In the genomic region with DNA sequence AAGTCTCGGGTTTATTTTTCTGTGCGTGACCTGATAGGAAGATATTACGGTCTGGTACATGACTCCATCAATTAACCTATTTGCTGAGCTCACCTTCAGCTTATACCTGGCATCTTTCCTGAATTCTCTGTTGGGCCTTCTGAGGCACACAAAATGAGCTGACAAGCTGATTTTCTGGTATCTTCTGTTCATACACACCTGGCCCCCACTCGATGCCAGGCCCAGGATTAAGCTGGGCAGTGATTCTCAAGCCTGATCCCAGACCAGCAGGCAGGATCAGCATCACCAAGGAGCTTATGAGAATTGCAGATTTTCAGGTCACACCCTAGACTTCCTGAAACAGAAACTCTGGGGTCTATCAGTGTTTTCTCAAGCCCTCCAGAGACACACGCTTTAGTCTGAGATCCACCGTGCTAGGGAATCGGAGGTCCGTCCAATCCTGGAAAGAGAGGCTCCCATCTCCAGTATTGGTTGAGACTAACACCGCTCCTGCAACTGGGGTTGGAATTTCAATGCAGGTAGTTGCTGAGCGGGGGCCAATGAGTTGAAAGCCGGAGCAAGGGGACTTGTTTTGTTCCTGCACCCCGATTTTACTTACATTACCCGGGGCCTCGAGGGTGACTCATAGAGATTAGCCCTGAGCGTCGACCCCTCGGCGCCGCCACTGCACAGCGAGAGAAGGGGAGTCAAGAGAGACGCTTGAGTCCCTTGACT, we compare ENCODE assay signal across 8 cellular contexts. TPM values are rescaled to one million over a fixed set of nuclear protein-coding genes. Genes with fewer than 3 reads are reported as not detected.
A peak's percentile ranks its signal among the peaks of the same experiment; 100 is the strongest.
DNase-seq lines count a peak whose midpoint lies in the region; ATAC-seq and TF ChIP-seq lines count a peak whose summit lies in the region.

No MANE protein-coding gene starts in this region.

- intact Hi-C loops in activated B cell treated with CpG ODN at 0.5 μM for 24 hours (cut with micrococcal nuclease) (loop anchor here (1.0 to 5.0 kb wide), 13 partner anchors 116 to 1812 kb away; partner anchors contain the start of genes CTNNB1, EXOG, RPL14 and RPSA), left ventricle myocardium inferior (cut with micrococcal nuclease) (no loop called here)

- POLR2A ChIA-PET in activated B cell treated with CpG ODN at 0.5 μM for 24 hours (lab: Charles Lee), result interaction anchor here (0.5 to 2.8 kb wide), 17 partner anchors 8 to 1653 kb away, joined by 3 to 12 read pairs (median 4); partner anchors contain the start of genes CTNNB1, RPL14, ULK4 and ZNF619

- peak overlapping the region; percentile 62 for H3K4me3 ChIP-seq in AG10803 (ENCODE audit: low read length)
- peak overlapping the region; percentile 95 for H3K4me3 ChIP-seq in left ventricle myocardium inferior
- peak overlapping the region; percentile 69 to 80 (median 71) for H3K4me3 ChIP-seq in skeletal muscle tissue (ENCODE audit: low read length in 3 of 3)

- TF ChIP-seq CTCF in AG10803 (conservative IDR thresholded peaks at IDR 0.05; ENCODE audit: low read length), result no peak
- no peak for TF ChIP-seq CTCF in activated B cell treated with CpG ODN at 0.5 μM for 24 hours (IDR thresholded peaks at IDR 0.05)
- no peak for TF ChIP-seq CTCF in left ventricle myocardium inferior (IDR thresholded peaks at IDR 0.05; ENCODE audit: borderline replicate concordance)

- CTCF ChIA-PET in activated B cell treated with CpG ODN at 0.5 μM for 24 hours (lab: Charles Lee), result interaction anchor here (0.6 to 4.1 kb wide), 7 partner anchors 8 to 893 kb away, joined by 3 to 16 read pairs (median 3); no protein-coding TSS in a partner anchor

- peak overlapping the region; percentile 77 to 95 (median 86) for H3K9ac ChIP-seq in skeletal muscle tissue (ENCODE audit: low read depth in 1 of 3, low read length in 3 of 3)

- DNase-seq in AG10803 (ENCODE audit: low read depth), result no peak
- no peak for DNase-seq in activated B cell treated with CpG ODN at 0.5 μM for 24 hours
- no peak for DNase-seq in left ventricle myocardium inferior
- no peak for DNase-seq in globus pallidus (ENCODE audit: low spot score)
- DNase-seq in GF-D8 (lab: John Stamatoyannopoulos, UW), result no peak
- no peak for DNase-seq in stimulated activated CD4-positive, alpha-beta T cell treated with anti-CD3 and anti-CD28 coated beads, Interleukin-4, amount 100 ng/mL, for 24 hours

- no peaks in the 10 kb centered on the region for H3K9me3 Mint-ChIP-seq in activated B cell treated with CpG ODN at 0.5 μM for 24 hours

- no peaks in the 10 kb centered on the region for H3K27me3 Mint-ChIP-seq in activated B cell treated with CpG ODN at 0.5 μM for 24 hours

- ATAC-seq in GM21367 (IDR thresholded peaks at IDR 0.05; ENCODE audit: unreplicated experiment) (peak; percentile 16), activated B cell treated with CpG ODN at 0.5 μM for 24 hours (ENCODE audit: low read depth) (no peak)

- peaks cover 41% of the 10 kb centered on the region for H3K36me3 Mint-ChIP-seq in activated B cell treated with CpG ODN at 0.5 μM for 24 hours (ENCODE audit: low read depth)

- H3K4me3 Mint-ChIP-seq in activated B cell treated with CpG ODN at 0.5 μM for 24 hours, result peak overlapping the region; percentile 99

- peak overlapping the region; percentile 99 for H3K27ac Mint-ChIP-seq in activated B cell treated with CpG ODN at 0.5 μM for 24 hours

- H3K9me3 ChIP-seq in left ventricle myocardium inferior (replicated peaks) (no peaks in the 10 kb centered on the region), skeletal muscle tissue (ENCODE audit: control insufficient read depth in 3 of 3, low read length in 3 of 3) (no peaks in the 10 kb centered on the region)

- H3K27ac ChIP-seq in left ventricle myocardium inferior (replicated peaks), result peak overlapping the region; percentile 97
- H3K27ac ChIP-seq in skeletal muscle tissue (ENCODE audit: low read depth, low read length), result peak overlapping the region; percentile 96

- H3K36me3 ChIP-seq in left ventricle myocardium inferior, result peaks cover 34% of the 10 kb centered on the region
- peaks cover 5 to 27% (median 21%) of the 10 kb centered on the region in 3 donors for H3K36me3 ChIP-seq in skeletal muscle tissue (ENCODE audit: control insufficient read depth in 3 of 3, insufficient read depth in 3 of 3, low read length in 3 of 3)

- H3K4me1 ChIP-seq in left ventricle myocardium inferior, result peaks cover 60% of the 10 kb centered on the region
- H3K4me1 ChIP-seq in skeletal muscle tissue (ENCODE audit: control insufficient read depth in 3 of 3, insufficient read depth in 3 of 3, low read length in 3 of 3), result peaks cover 12 to 33% (median 29%) of the 10 kb centered on the region in 3 donors

- no peaks in the 10 kb centered on the region for H3K27me3 ChIP-seq in left ventricle myocardium inferior (ENCODE audit: low read depth)
- no peaks in the 10 kb centered on the region for H3K27me3 ChIP-seq in skeletal muscle tissue (ENCODE audit: control insufficient read depth in 3 of 3, insufficient read depth in 3 of 3, low read length in 3 of 3)

- H3K4me1 Mint-ChIP-seq in activated B cell treated with CpG ODN at 0.5 μM for 24 hours, result peaks cover 35% of the 10 kb centered on the region

RNA-seq across cellular contexts. Expression of gene EIF1B, which starts 0.6 kb away (rescaled TPM):
- 62.0 and 65.5 TPM in 2 replicates for total RNA-seq in activated B cell treated with CpG ODN at 0.5 μM for 24 hours
- 416 TPM for total RNA-seq in left ventricle myocardium inferior
- total RNA-seq in skeletal muscle tissue, result 17.2 TPM
